ENCODE assay signal across 8 cellular contexts in the genomic region with DNA sequence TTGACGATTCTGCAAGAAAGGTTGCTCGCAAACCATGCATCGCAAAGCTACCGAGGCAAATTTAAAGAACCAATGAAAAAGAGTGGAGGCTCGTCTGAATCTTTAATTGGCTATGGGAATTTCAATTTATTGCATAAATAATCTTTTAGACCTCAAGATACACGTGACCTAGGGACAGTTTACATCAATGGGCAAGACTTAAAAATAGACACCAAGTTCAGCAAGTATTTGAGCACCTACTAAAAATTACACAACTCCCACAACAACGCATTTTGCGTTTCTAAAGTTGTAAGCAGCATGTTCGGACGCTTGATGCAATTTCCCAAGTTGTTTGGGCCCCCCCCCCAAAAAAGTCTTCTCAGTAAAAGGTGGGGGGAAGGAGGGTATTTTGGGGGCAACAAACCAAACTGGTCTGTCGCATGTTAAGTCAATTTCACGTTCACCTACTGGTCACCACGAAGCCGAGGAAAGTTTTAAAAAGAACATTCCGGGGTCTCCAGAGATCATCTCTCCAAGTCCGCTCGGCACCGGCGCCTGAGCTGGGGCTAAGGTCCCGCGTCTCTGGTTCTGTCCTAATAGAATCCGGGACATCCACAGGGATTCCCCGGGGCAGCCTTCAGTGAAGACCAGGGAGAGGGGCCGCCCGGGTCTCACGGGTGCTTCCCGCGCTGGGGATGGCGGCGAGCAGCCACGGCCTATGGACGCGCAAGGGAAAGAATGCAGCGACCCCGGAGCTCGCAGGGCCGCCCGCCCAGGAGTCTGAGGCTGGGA. TPM values are rescaled to one million over a fixed set of nuclear protein-coding genes. Genes with fewer than 3 reads are reported as not detected.
A peak's percentile ranks its signal among the peaks of the same experiment; 100 is the strongest.
DNase-seq lines count a peak whose midpoint lies in the region; ATAC-seq, FAIRE-seq and TF ChIP-seq lines count a peak whose summit lies in the region.

No MANE protein-coding gene starts in this region.

- H3K27ac ChIP-seq in body of pancreas: peak overlapping the region; percentile 86 to 99 (median 97)
- H3K27ac ChIP-seq in kidney (ENCODE audit: low read depth in 2 of 2, low read length in 2 of 2): peak overlapping the region; percentile 99

- FAIRE-seq in kidney (lab: Jason Lieb, UNC): no peak

- peak overlapping the region; percentile 74 to 88 for H3K9ac ChIP-seq in kidney (ENCODE audit: low read length in 2 of 2)

- peak overlapping the region; percentile 89 to 93 for H3K4me3 Mint-ChIP-seq in stimulated activated naive CD8-positive, alpha-beta T cell treated with anti-CD3 and anti-CD28 coated beads, Interleukin-15, amount 100 ng/mL, for 72 hours

- in situ Hi-C loops in HAP-1 (cut with MboI; ENCODE audit: low sequenced_read_pairs) (no loop called here), GM13977 (cut with MboI; ENCODE audit: low pct_unique_long_range_greater_than_20kb, low sequenced_read_pairs, unreplicated experiment) (no loop called here)

- no peak for TF ChIP-seq CTCF in body of pancreas (IDR thresholded peaks at IDR 0.05)
- TF ChIP-seq CTCF in kidney (IDR thresholded peaks at IDR 0.05; ENCODE audit: borderline replicate concordance, extremely low read depth, insufficient read depth): no peak
- TF ChIP-seq CTCF in GM13977 (IDR thresholded peaks at IDR 0.05; ENCODE audit: extremely low read depth, insufficient read depth, missing control alignments): no peak

- 0 to 1% methylated on average over 18 to 38 of the region's 38 CpGs for WGBS in body of pancreas, 2 donors

- peaks cover 61% of the 10 kb centered on the region for H3K4me1 Mint-ChIP-seq in stimulated activated naive CD8-positive, alpha-beta T cell treated with anti-CD3 and anti-CD28 coated beads, Interleukin-15, amount 100 ng/mL, for 72 hours

- H3K9me3 Mint-ChIP-seq in stimulated activated naive CD8-positive, alpha-beta T cell treated with anti-CD3 and anti-CD28 coated beads, Interleukin-15, amount 100 ng/mL, for 72 hours: no peaks in the 10 kb centered on the region

- ATAC-seq in body of pancreas: no peak
- no peak for ATAC-seq in stimulated activated naive CD8-positive, alpha-beta T cell treated with anti-CD3 and anti-CD28 coated beads, Interleukin-15, amount 100 ng/mL, for 72 hours

- peaks cover 23% of the 10 kb centered on the region for H3K4me1 ChIP-seq in HAP-1
- peaks cover 61% of the 10 kb centered on the region for H3K4me1 ChIP-seq in body of pancreas
- H3K4me1 ChIP-seq in kidney (ENCODE audit: control insufficient read depth in 1 of 2, insufficient read depth in 1 of 2, low read depth in 1 of 2, low read length in 2 of 2): peaks cover 24 to 44% of the 10 kb centered on the region in 2 donors

- peak overlapping the region; percentile 92 for H3K4me3 ChIP-seq in HAP-1
- H3K4me3 ChIP-seq in body of pancreas: peak overlapping the region; percentile 77 to 96
- H3K4me3 ChIP-seq in kidney (ENCODE audit: low read length in 2 of 2): peak overlapping the region; percentile 65 to 74

- peak; percentile 68 for DNase-seq in EH (ENCODE audit: low read depth)
- DNase-seq in HAP-1 (ENCODE audit: low spot score in 2 of 2): peak in 1 of 2 experiments; percentile 42
- peak; percentile 76 for DNase-seq in NCI-H69 (lab: John Stamatoyannopoulos, UW)
- DNase-seq in body of pancreas: no peak
- no peak for DNase-seq in kidney
- DNase-seq in stimulated activated naive CD8-positive, alpha-beta T cell treated with anti-CD3 and anti-CD28 coated beads, Interleukin-15, amount 100 ng/mL, for 72 hours: peak in 1 of 2 donors; percentile 17
- no peak for DNase-seq in NCI-H524 treated with DMSO at 0.1 percent for 48 hours (lab: John Stamatoyannopoulos, UW)
- no peak for DNase-seq in GM13977 (ENCODE audit: low spot score)

- no peak for TF ChIP-seq POLR2A in body of pancreas (IDR thresholded peaks at IDR 0.05)

- no peaks in the 10 kb centered on the region for H3K9me3 ChIP-seq in HAP-1
- H3K9me3 ChIP-seq in body of pancreas: no peaks in the 10 kb centered on the region
- no peaks in the 10 kb centered on the region for H3K9me3 ChIP-seq in kidney (ENCODE audit: control insufficient read depth in 1 of 2, low read length in 2 of 2)

- peaks cover 47% of the 10 kb centered on the region for H3K36me3 ChIP-seq in HAP-1 (replicated peaks)
- H3K36me3 ChIP-seq in body of pancreas (replicated peaks in 1 of 2; ENCODE audit: insufficient read depth in 1 of 2, low read depth in 2 of 2): no peaks in the 10 kb centered on the region
- no peaks in the 10 kb centered on the region for H3K36me3 ChIP-seq in kidney (ENCODE audit: control insufficient read depth in 1 of 2, insufficient read depth in 2 of 2, low read length in 2 of 2)

- H3K27ac Mint-ChIP-seq in stimulated activated naive CD8-positive, alpha-beta T cell treated with anti-CD3 and anti-CD28 coated beads, Interleukin-15, amount 100 ng/mL, for 72 hours: peak overlapping the region; percentile 95 to 99

- intact Hi-C loops in body of pancreas (cut with DNase I) (no loop called here), kidney (cut with DNase I) (no loop called here)

- H3K27me3 ChIP-seq in HAP-1 (ENCODE audit: low read depth) (no peaks in the 10 kb centered on the region), body of pancreas (no peaks in the 10 kb centered on the region)

- no peaks in the 10 kb centered on the region for H3K27me3 Mint-ChIP-seq in stimulated activated naive CD8-positive, alpha-beta T cell treated with anti-CD3 and anti-CD28 coated beads, Interleukin-15, amount 100 ng/mL, for 72 hours

RNA-seq across cellular contexts. Expression of a gene that starts 0.8 kb away (rescaled TPM):
- total RNA-seq in body of pancreas: 10 to 100 TPM; 61.3 to 84.3 TPM
- total RNA-seq in kidney: 94.9 TPM
- polyA plus RNA-seq in kidney (ENCODE audit: insufficient read depth, low read depth, low replicate concordance): 133 TPM

RNA-seq across cellular contexts. Expression of a gene that starts 1.0 kb away (rescaled TPM):
- total RNA-seq in body of pancreas: 1 to 10 TPM; 3.0 to 6.5 TPM
- total RNA-seq in kidney: 15.5 TPM
- 16.7 TPM for polyA plus RNA-seq in kidney (ENCODE audit: insufficient read depth, low read depth, low replicate concordance)

Comparison
In these comparisons a context has a peak if more than half of its experiments do, and no peak if none do; other contexts are left out.
1. DNase-seq: peak in EH (single experiment) and NCI-H69 (single experiment); none in body of pancreas (0 of 4), kidney (single experiment), NCI-H524 treated with DMSO at 0.1 percent for 48 hours (single experiment) and GM13977 (single experiment).
2. Peak in every context shown above with its lines, with median percentiles within 50 percentile points of each other: H3K4me3 ChIP-seq.